23 cellular contexts compared by ENCODE assay signal in the genomic region with DNA sequence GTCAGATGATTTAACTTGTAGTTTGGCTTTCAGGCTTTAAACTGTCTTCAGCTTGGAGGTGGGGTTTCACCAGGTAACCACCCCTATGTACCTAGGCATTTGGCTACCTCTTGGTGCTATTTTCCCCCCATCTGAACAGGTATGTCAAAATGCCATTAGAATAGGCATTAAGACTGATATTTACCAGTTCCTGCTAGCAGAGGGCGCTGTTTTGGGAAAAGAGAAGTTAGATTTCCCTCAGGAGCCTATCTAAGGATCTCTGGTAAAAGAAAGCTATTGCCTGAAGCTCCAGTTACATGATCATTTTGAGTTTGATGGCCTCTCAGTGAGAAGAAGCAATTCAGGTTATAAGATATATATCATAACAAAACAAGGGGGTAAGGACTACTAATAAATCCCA.
DNase-seq lines count a peak whose midpoint lies in the region; FAIRE-seq and TF ChIP-seq lines count a peak whose summit lies in the region.
"Had no signal": no experiment of that assay in that cellular context is flagged by ENCODE, and none has a peak within 500 bp of the region (broad histone marks: within the 10 kb centered on the region; RNA-seq: fewer than 3 reads in every experiment).

No MANE protein-coding gene starts in this region.

- no peak overlapping the region for H2BK15ac ChIP-seq in mesendoderm (replicated peaks; ENCODE audit: low read depth)

- H3K36me3 ChIP-seq in mesendoderm (ENCODE audit: control insufficient read depth, insufficient read depth, low read length), result no peaks in the 10 kb centered on the region
- H3K36me3 ChIP-seq: BLaER1, heart left ventricle, neutrophil, spleen had no signal

- H3K4me3 ChIP-seq in LNCaP clone FGC (ENCODE audit: low read depth, low read length), result no peak overlapping the region
- no peak overlapping the region for H3K4me3 ChIP-seq in mesendoderm (ENCODE audit: low read length)
- H3K4me3 ChIP-seq: BLaER1, heart left ventricle, SK-N-MC, spleen had no signal

- H2BK5ac ChIP-seq in mesendoderm (ENCODE audit: low read length), result no peak overlapping the region

- peak; percentile 43; the same call in 1 of the 2 replicates for TF ChIP-seq CTCF in LNCaP clone FGC (IDR thresholded peaks at IDR 0.05; ENCODE audit: control insufficient read depth, extremely low read depth, insufficient read depth)

- H3K23ac ChIP-seq in mesendoderm (ENCODE audit: low read length), result no peak overlapping the region

- no peak overlapping the region for H3K18ac ChIP-seq in mesendoderm (ENCODE audit: low read length)

- no peak overlapping the region for H3K4me2 ChIP-seq in mesendoderm (ENCODE audit: low read length)
- H3K4me2 ChIP-seq: BLaER1 had no signal

- H3K4me1 ChIP-seq in mesendoderm (ENCODE audit: control insufficient read depth, low read depth, low read length), result no peaks in the 10 kb centered on the region
- H3K4me1 ChIP-seq: BLaER1, heart left ventricle, spleen had no signal

- DNase-seq in DMS 273 (lab: John Stamatoyannopoulos, UW; ENCODE audit: unreplicated experiment) (peak; percentile 45), DMS 273 treated with DMSO at 0.1 percent for 48 hours (lab: John Stamatoyannopoulos, UW) (no peak), LNCaP clone FGC (ENCODE audit: low read depth) (no peak), SK-MEL-5 (ENCODE audit: low read depth, low spot score) (peak; percentile 8), mesendoderm (peak; percentile 27), NCI-H1436 treated with DMSO at 0.1 percent for 48 hours (lab: John Stamatoyannopoulos, UW) (no peak), COR-L47 (lab: John Stamatoyannopoulos, UW) (no peak), RCC 7860 (ENCODE audit: low spot score) (no peak)
- DNase-seq: activated CD4-positive, alpha-beta memory T cell treated with anti-CD3 and anti-CD28 coated beads, Interleukin-2, amount 10 ng/mL, durations not matched to agents 7 days and 5 days; activated CD4-positive, CD25-positive, alpha-beta regulatory T cell; amniotic stem cell; dermis blood vessel endothelial cell; heart left ventricle; NCI-H1417 treated with DMSO at 0.1 percent for 48 hours; NCI-H526 treated with DMSO at 0.1 percent for 48 hours; spleen; stimulated activated CD4-positive, alpha-beta T cell treated with anti-CD3 and anti-CD28 coated beads, Interleukin-4, amount 100 ng/mL, for 4 hours had no signal

- no peaks in the 10 kb centered on the region for H3K79me1 ChIP-seq in mesendoderm (ENCODE audit: low read length)

- no peak overlapping the region for H4K5ac ChIP-seq in mesendoderm (ENCODE audit: low read length)

- H2AK5ac ChIP-seq in mesendoderm (ENCODE audit: low read length), result no peak overlapping the region

- no peak overlapping the region for H3K4ac ChIP-seq in mesendoderm (ENCODE audit: low read depth, low read length)

- H3K27ac ChIP-seq in mesendoderm (ENCODE audit: low read depth, low read length), result no peak overlapping the region
- H3K27ac ChIP-seq: BLaER1, heart left ventricle, neutrophil, SK-N-MC, spleen had no signal

- no peak overlapping the region for H3K9ac ChIP-seq in mesendoderm (ENCODE audit: low read length)
- H3K9ac ChIP-seq: BLaER1 had no signal

- no CpG with 5 or more reads among the region's 1 CpG for WGBS in mesendoderm (ENCODE audit: extremely low coverage, insufficient coverage, low lambda C conversion rate)

- H4K8ac ChIP-seq in mesendoderm (ENCODE audit: low read depth, low read length), result no peak overlapping the region

- no peak for FAIRE-seq in RCC 7860 (lab: Jason Lieb, UNC)
- FAIRE-seq: bronchial epithelial cell, endothelial cell of umbilical vein, G401.6 had no signal

- H3K56ac ChIP-seq in mesendoderm (ENCODE audit: low read length), result no peak overlapping the region

- no peaks in the 10 kb centered on the region for H3K79me2 ChIP-seq in mesendoderm (ENCODE audit: control insufficient read depth, insufficient read depth, low read length)

- in situ Hi-C loops in SK-MEL-5 (cut with HindIII; ENCODE audit: low pct_unique_long_range_greater_than_20kb, low sequenced_read_pairs), result no loop called here

- H2BK120ac ChIP-seq in mesendoderm (ENCODE audit: low read depth, low read length), result no peak overlapping the region

- no peaks in the 10 kb centered on the region for H3K27me3 ChIP-seq in mesendoderm (ENCODE audit: insufficient read depth, low read length, poor library complexity)
- H3K27me3 ChIP-seq: heart left ventricle, neutrophil, spleen had no signal

Comparison
In these comparisons a context has a peak if more than half of its experiments do, and no peak if none do; other contexts are left out.
1. DNase-seq: peak in DMS 273 (single experiment), SK-MEL-5 (single experiment) and mesendoderm (single experiment); none in DMS 273 treated with DMSO at 0.1 percent for 48 hours (single experiment), LNCaP clone FGC (single experiment), NCI-H1436 treated with DMSO at 0.1 percent for 48 hours (single experiment), COR-L47 (single experiment) and RCC 7860 (single experiment).